ENCODE assay signal across 23 cellular contexts in genomic region chr5:1831677-1832313, GRCh38. TPM values are rescaled to one million over a fixed set of nuclear protein-coding genes. Genes with fewer than 3 reads are reported as not detected.
DNase-seq lines count a peak whose midpoint lies in the region; ATAC-seq and TF ChIP-seq lines count a peak whose summit lies in the region.
"Had no signal": no experiment of that assay in that cellular context is flagged by ENCODE, and none has a peak within 500 bp of the region (broad histone marks: within the 10 kb centered on the region; RNA-seq: fewer than 3 reads in every experiment).

No MANE protein-coding gene starts in this region.

- no peak for TF ChIP-seq CTCF in left ventricle myocardium inferior (IDR thresholded peaks at IDR 0.05; ENCODE audit: borderline replicate concordance)

- intact Hi-C loops in left ventricle myocardium inferior (cut with micrococcal nuclease): no loop called here
- intact Hi-C loops in left cardiac atrium (cut with DNase I): no loop called here

- peaks cover 15% of the 10 kb centered on the region for H3K36me3 ChIP-seq in left ventricle myocardium inferior
- H3K36me3 ChIP-seq: brain microvascular endothelial cell, uterus had no signal

- ATAC-seq in left cardiac atrium: no peak
- ATAC-seq in HG03039 (IDR thresholded peaks at IDR 0.05; ENCODE audit: unreplicated experiment): no peak
- ATAC-seq in HG03135 (IDR thresholded peaks at IDR 0.05; ENCODE audit: unreplicated experiment): no peak
- ATAC-seq in GM18517 (IDR thresholded peaks at IDR 0.05; ENCODE audit: unreplicated experiment): no peak
- ATAC-seq: activated CD8-positive, alpha-beta T cell treated with anti-CD3 and anti-CD28 coated beads for 36 hours; CD8-positive, alpha-beta T cell; left lobe of liver had no signal

- H3K9me3 ChIP-seq in left ventricle myocardium inferior (replicated peaks): no peaks in the 10 kb centered on the region
- H3K9me3 ChIP-seq: uterus had no signal

- H3K27ac ChIP-seq in left ventricle myocardium inferior (replicated peaks): peak overlapping the region; percentile 50
- H3K27ac ChIP-seq: brain microvascular endothelial cell, uterus had no signal

- H3K27me3 ChIP-seq in left ventricle myocardium inferior (ENCODE audit: low read depth): peaks cover 12% of the 10 kb centered on the region
- H3K27me3 ChIP-seq: uterus had no signal

- peaks cover 28% of the 10 kb centered on the region for H3K4me1 ChIP-seq in left ventricle myocardium inferior
- H3K4me1 ChIP-seq: uterus had no signal

- DNase-seq in left ventricle myocardium inferior (no peak), left cardiac atrium (no peak), NCI-H2171 treated with DMSO at 0.1 percent for 48 hours (lab: John Stamatoyannopoulos, UW) (peak; percentile 56), iPS-NIHi7 (ENCODE audit: extremely low spot score) (peak; percentile 47)
- no peak for DNase-seq in stimulated activated naive CD4-positive, alpha-beta T cell treated with Interleukin-2 at 50 U/mL for 16 hours (lab: John Stamatoyannopoulos, UW)
- DNase-seq: activated CD4-positive, CD25-positive, alpha-beta regulatory T cell treated with anti-CD3 and anti-CD28 coated beads, Interleukin-2, amount 50 U/mL, for 72 hours; activated CD8-positive, alpha-beta T cell treated with anti-CD3 and anti-CD28 coated beads for 36 hours; activated T-cell treated with anti-CD3 and anti-CD28 coated beads for 4 hours; brain microvascular endothelial cell; CD8-positive, alpha-beta T cell; cortex of kidney; GF-D8; midbrain; NCI-H2081; NCI-H510A; T1000; uterus had no signal

- H3K4me3 ChIP-seq in left ventricle myocardium inferior: no peak overlapping the region
- H3K4me3 ChIP-seq: uterus had no signal

RNA-seq across cellular contexts. Expression of gene NDUFS6, which starts 30.6 kb away (rescaled TPM):
- total RNA-seq in left ventricle myocardium inferior (122 TPM), left cardiac atrium (10 to 100 TPM; 84.2 to 86.1 TPM)

RNA-seq across cellular contexts. Expression of gene MRPL36, which starts 32.2 kb away (rescaled TPM):
- total RNA-seq in left ventricle myocardium inferior (57.4 TPM), left cardiac atrium (10 to 100 TPM; 47.3 to 50.9 TPM)

RNA-seq across cellular contexts. Expression of gene IRX4, which starts 50.9 kb away (rescaled TPM):
- total RNA-seq in left ventricle myocardium inferior (18.6 TPM), left cardiac atrium (under 1 TPM; 0.18 to 0.50 TPM)
- total RNA-seq: activated CD8-positive, alpha-beta T cell treated with anti-CD3 and anti-CD28 coated beads for 36 hours; CD8-positive, alpha-beta T cell; fibroblast of lung; glomerular endothelial cell; left lobe of liver; uterus had no signal

Comparison
In these comparisons a context has a peak if more than half of its experiments do, and no peak if none do; other contexts are left out.
1. RNA of gene IRX4, which starts 50.9 kb away (total RNA-seq): 18.6 TPM in left ventricle myocardium inferior (single experiment); 0.18 to 0.50 TPM in left cardiac atrium; every median in the first group is over 10 times any median in the second.
2. DNase-seq: peak in NCI-H2171 treated with DMSO at 0.1 percent for 48 hours (single experiment) and iPS-NIHi7 (single experiment); none in left ventricle myocardium inferior (single experiment), left cardiac atrium (single experiment) and stimulated activated naive CD4-positive, alpha-beta T cell treated with Interleukin-2 at 50 U/mL for 16 hours (single experiment).